18 cellular contexts compared by ENCODE assay signal in genomic region chr17:58314706-58315015, GRCh38. TPM values are rescaled to one million over a fixed set of nuclear protein-coding genes. Genes with fewer than 3 reads are reported as not detected.
DNase-seq lines count a peak whose midpoint lies in the region; ATAC-seq and TF ChIP-seq lines count a peak whose summit lies in the region.
"Had no signal": no experiment of that assay in that cellular context is flagged by ENCODE, and none has a peak within 500 bp of the region (broad histone marks: within the 10 kb centered on the region; RNA-seq: fewer than 3 reads in every experiment).

No MANE protein-coding gene starts in this region.

- H3K4me1 ChIP-seq in RWPE2 (ENCODE audit: insufficient read depth, poor library complexity, severe bottlenecking) = no peaks in the 10 kb centered on the region

- DNase-seq in activated CD4-positive, alpha-beta T cell treated with anti-CD3 and anti-CD28 coated beads, Interleukin-2, amount 10 ng/mL, durations not matched to agents 24 days and 14 days = peak; percentile 55
- DNase-seq in activated CD4-positive, alpha-beta T cell treated with anti-CD3 and anti-CD28 coated beads, Interleukin-2, amount 10 ng/mL, durations not matched to agents 7 days and 5 days = no peak
- DNase-seq in RWPE2 (ENCODE audit: low spot score) = peak; percentile 42
- DNase-seq in endothelial cell (ENCODE audit: low spot score) = peak; percentile 1
- DNase-seq in sciatic nerve (ENCODE audit: low spot score) = peak; percentile 9
- DNase-seq in stimulated activated CD4-positive, alpha-beta T cell treated with anti-CD3 and anti-CD28 coated beads, Interleukin-4, amount 100 ng/mL, for 1 hour = no peak
- no peak for DNase-seq in AG08396 (ENCODE audit: low spot score)
- DNase-seq: GDM1, MG63, NCI-H1092, NCI-H146, NCI-H2081 treated with DMSO at 0.1 percent for 48 hours, NCI-H510A had no signal

- CTCF ChIA-PET in activated CD4-positive, alpha-beta T cell treated with anti-CD3 and anti-CD28 coated beads, Interleukin-2, amount 10 ng/mL, durations not matched to agents 7 days and 5 days (lab: Charles Lee) = interaction anchor here (0.6 to 5.5 kb wide), 6 partner anchors 10 to 203 kb away, joined by 3 to 36 read pairs (median 3); partner anchors contain the start of gene RNF43

- H3K4me1 Mint-ChIP-seq in activated CD4-positive, alpha-beta T cell treated with anti-CD3 and anti-CD28 coated beads, Interleukin-2, amount 10 ng/mL, durations not matched to agents 24 days and 14 days = peaks cover 7% of the 10 kb centered on the region
- H3K4me1 Mint-ChIP-seq in activated CD4-positive, alpha-beta T cell treated with anti-CD3 and anti-CD28 coated beads, Interleukin-2, amount 10 ng/mL, durations not matched to agents 7 days and 5 days = peaks cover 14% of the 10 kb centered on the region
- no peaks in the 10 kb centered on the region for H3K4me1 Mint-ChIP-seq in endothelial cell (ENCODE audit: unreplicated experiment)

- H3K9me3 ChIP-seq in RWPE2 (ENCODE audit: severe bottlenecking) = no peaks in the 10 kb centered on the region
- H3K9me3 ChIP-seq: MG63 had no signal

- H3K27me3 Mint-ChIP-seq in activated CD4-positive, alpha-beta T cell treated with anti-CD3 and anti-CD28 coated beads, Interleukin-2, amount 10 ng/mL, durations not matched to agents 24 days and 14 days = no peaks in the 10 kb centered on the region
- H3K27me3 Mint-ChIP-seq in activated CD4-positive, alpha-beta T cell treated with anti-CD3 and anti-CD28 coated beads, Interleukin-2, amount 10 ng/mL, durations not matched to agents 7 days and 5 days = no peaks in the 10 kb centered on the region
- peaks cover 9% of the 10 kb centered on the region for H3K27me3 Mint-ChIP-seq in endothelial cell (ENCODE audit: unreplicated experiment)

- intact Hi-C loops in activated CD4-positive, alpha-beta T cell treated with anti-CD3 and anti-CD28 coated beads, Interleukin-2, amount 10 ng/mL, durations not matched to agents 24 days and 14 days (cut with micrococcal nuclease) = no loop called here
- intact Hi-C loops in sciatic nerve (cut with DNase I) = no loop called here

- peaks cover 38% of the 10 kb centered on the region for H3K36me3 Mint-ChIP-seq in activated CD4-positive, alpha-beta T cell treated with anti-CD3 and anti-CD28 coated beads, Interleukin-2, amount 10 ng/mL, durations not matched to agents 24 days and 14 days (ENCODE audit: low read depth)
- peaks cover 9% of the 10 kb centered on the region for H3K36me3 Mint-ChIP-seq in activated CD4-positive, alpha-beta T cell treated with anti-CD3 and anti-CD28 coated beads, Interleukin-2, amount 10 ng/mL, durations not matched to agents 7 days and 5 days (ENCODE audit: low read depth)
- H3K36me3 Mint-ChIP-seq in endothelial cell (ENCODE audit: low read depth, unreplicated experiment) = no peaks in the 10 kb centered on the region

- TF ChIP-seq CTCF in RWPE2 (IDR thresholded peaks at IDR 0.05; ENCODE audit: poor library complexity, severe bottlenecking) (no peak), endothelial cell (IDR thresholded peaks at IDR 0.05; ENCODE audit: unreplicated experiment) (no peak)

- H3K27ac Mint-ChIP-seq in activated CD4-positive, alpha-beta T cell treated with anti-CD3 and anti-CD28 coated beads, Interleukin-2, amount 10 ng/mL, durations not matched to agents 24 days and 14 days = no peak overlapping the region
- H3K27ac Mint-ChIP-seq in activated CD4-positive, alpha-beta T cell treated with anti-CD3 and anti-CD28 coated beads, Interleukin-2, amount 10 ng/mL, durations not matched to agents 7 days and 5 days = no peak overlapping the region
- H3K27ac Mint-ChIP-seq in endothelial cell (ENCODE audit: unreplicated experiment) = no peak overlapping the region

- no peak for ATAC-seq in RWPE2 (ENCODE audit: low read depth)
- no peak for ATAC-seq in sciatic nerve
- no peak for ATAC-seq in GM19452 (IDR thresholded peaks at IDR 0.05; ENCODE audit: unreplicated experiment)
- ATAC-seq: Panc1 had no signal

- H3K27me3 ChIP-seq in RWPE2 (ENCODE audit: insufficient read depth, poor library complexity, severe bottlenecking) = no peaks in the 10 kb centered on the region
- H3K27me3 ChIP-seq: MG63 had no signal

- H3K9me3 Mint-ChIP-seq in activated CD4-positive, alpha-beta T cell treated with anti-CD3 and anti-CD28 coated beads, Interleukin-2, amount 10 ng/mL, durations not matched to agents 24 days and 14 days = no peaks in the 10 kb centered on the region
- H3K9me3 Mint-ChIP-seq in activated CD4-positive, alpha-beta T cell treated with anti-CD3 and anti-CD28 coated beads, Interleukin-2, amount 10 ng/mL, durations not matched to agents 7 days and 5 days = no peaks in the 10 kb centered on the region
- no peaks in the 10 kb centered on the region for H3K9me3 Mint-ChIP-seq in endothelial cell (ENCODE audit: unreplicated experiment)

- no peak overlapping the region for H3K27ac ChIP-seq in RWPE2 (ENCODE audit: poor library complexity, severe bottlenecking)
- H3K27ac ChIP-seq: C4-2B, KMS-11 had no signal

- no peak overlapping the region for H3K4me3 Mint-ChIP-seq in activated CD4-positive, alpha-beta T cell treated with anti-CD3 and anti-CD28 coated beads, Interleukin-2, amount 10 ng/mL, durations not matched to agents 24 days and 14 days
- no peak overlapping the region for H3K4me3 Mint-ChIP-seq in activated CD4-positive, alpha-beta T cell treated with anti-CD3 and anti-CD28 coated beads, Interleukin-2, amount 10 ng/mL, durations not matched to agents 7 days and 5 days
- no peak overlapping the region for H3K4me3 Mint-ChIP-seq in endothelial cell (ENCODE audit: unreplicated experiment)

- no peaks in the 10 kb centered on the region for H3K36me3 ChIP-seq in RWPE2 (ENCODE audit: low read depth)
- H3K36me3 ChIP-seq: MG63 had no signal

- no peak overlapping the region for H3K4me3 ChIP-seq in RWPE2 (ENCODE audit: severe bottlenecking)
- H3K4me3 ChIP-seq: MG63 had no signal

- POLR2A ChIA-PET in activated CD4-positive, alpha-beta T cell treated with anti-CD3 and anti-CD28 coated beads, Interleukin-2, amount 10 ng/mL, durations not matched to agents 7 days and 5 days (lab: Charles Lee) = interaction anchor here (0.6 kb wide), 1 partner anchor 36 kb away, joined by 3 read pairs; no protein-coding TSS in a partner anchor

RNA-seq across cellular contexts. Expression of gene TSPOAP1, which starts 13.9 kb away (rescaled TPM):
- 22.6 and 23.6 TPM in 2 replicates for total RNA-seq in activated CD4-positive, alpha-beta T cell treated with anti-CD3 and anti-CD28 coated beads, Interleukin-2, amount 10 ng/mL, durations not matched to agents 24 days and 14 days
- total RNA-seq in activated CD4-positive, alpha-beta T cell treated with anti-CD3 and anti-CD28 coated beads, Interleukin-2, amount 10 ng/mL, durations not matched to agents 7 days and 5 days = 10 to 100 TPM; 44.1 to 57.5 TPM
- 1.3 TPM for total RNA-seq in endothelial cell (ENCODE audit: unreplicated experiment)
- 17.8 TPM for total RNA-seq in sciatic nerve
- total RNA-seq: A172 had no signal

RNA-seq across cellular contexts. Expression of gene MPO, which starts 33.9 kb away (rescaled TPM):
- not detected in 2 replicates for total RNA-seq in activated CD4-positive, alpha-beta T cell treated with anti-CD3 and anti-CD28 coated beads, Interleukin-2, amount 10 ng/mL, durations not matched to agents 24 days and 14 days
- not detected for total RNA-seq in activated CD4-positive, alpha-beta T cell treated with anti-CD3 and anti-CD28 coated beads, Interleukin-2, amount 10 ng/mL, durations not matched to agents 7 days and 5 days
- not detected for total RNA-seq in endothelial cell (ENCODE audit: unreplicated experiment)
- total RNA-seq in sciatic nerve = 2.0 TPM
- total RNA-seq: A172 had no signal

RNA-seq across cellular contexts. Expression of gene SUPT4H1, which starts 37.3 kb away (rescaled TPM):
- 139 and 143 TPM in 2 replicates for total RNA-seq in activated CD4-positive, alpha-beta T cell treated with anti-CD3 and anti-CD28 coated beads, Interleukin-2, amount 10 ng/mL, durations not matched to agents 24 days and 14 days
- 10 to 100 TPM; 66.1 to 69.0 TPM for total RNA-seq in activated CD4-positive, alpha-beta T cell treated with anti-CD3 and anti-CD28 coated beads, Interleukin-2, amount 10 ng/mL, durations not matched to agents 7 days and 5 days
- total RNA-seq in endothelial cell (ENCODE audit: unreplicated experiment) = 150 TPM
- total RNA-seq in sciatic nerve = 62.2 TPM

Comparison
In these comparisons a context has a peak if more than half of its experiments do, and no peak if none do; other contexts are left out.
1. DNase-seq: peak in activated CD4-positive, alpha-beta T cell treated with anti-CD3 and anti-CD28 coated beads, Interleukin-2, amount 10 ng/mL, durations not matched to agents 24 days and 14 days (single experiment), RWPE2 (single experiment), endothelial cell (single experiment) and sciatic nerve (single experiment); none in activated CD4-positive, alpha-beta T cell treated with anti-CD3 and anti-CD28 coated beads, Interleukin-2, amount 10 ng/mL, durations not matched to agents 7 days and 5 days (single experiment), stimulated activated CD4-positive, alpha-beta T cell treated with anti-CD3 and anti-CD28 coated beads, Interleukin-4, amount 100 ng/mL, for 1 hour (single experiment) and AG08396 (single experiment).